In genomic region chr20:34190679-34191090, GRCh38 we compare ENCODE assay signal across 8 cellular contexts. TPM values are rescaled to one million over a fixed set of nuclear protein-coding genes. Genes with fewer than 3 reads are reported as not detected.
DNase-seq lines count a peak whose midpoint lies in the region; ATAC-seq and TF ChIP-seq lines count a peak whose summit lies in the region.

No MANE protein-coding gene starts in this region.

- H3K4me1 Mint-ChIP-seq in activated CD4-positive, alpha-beta T cell treated with anti-CD3 and anti-CD28 coated beads, Interleukin-2, amount 10 ng/mL, durations not matched to agents 24 days and 14 days, result peaks cover 9% of the 10 kb centered on the region

- H3K27ac Mint-ChIP-seq in activated CD4-positive, alpha-beta T cell treated with anti-CD3 and anti-CD28 coated beads, Interleukin-2, amount 10 ng/mL, durations not matched to agents 24 days and 14 days, result no peak overlapping the region

- no peak overlapping the region for H3K9ac ChIP-seq in GM23248

- DNase-seq in AG20443 (ENCODE audit: low spot score), result peak; percentile 95
- peak; percentile 93 for DNase-seq in GM23248
- peak; percentile 64 for DNase-seq in NCI-H2196 (lab: John Stamatoyannopoulos, UW; ENCODE audit: unreplicated experiment)
- DNase-seq in activated CD4-positive, alpha-beta T cell treated with anti-CD3 and anti-CD28 coated beads, Interleukin-2, amount 10 ng/mL, durations not matched to agents 24 days and 14 days, result peak; percentile 81
- DNase-seq in epithelial cell of proximal tubule (ENCODE audit: low read depth), result peak; percentile 26
- DNase-seq in midbrain (lab: John Stamatoyannopoulos, UW), result peak; percentile 66
- peak; percentile 82 for DNase-seq in superior temporal gyrus (ENCODE audit: extremely low spot score)

- peaks cover 14% of the 10 kb centered on the region for H3K4me1 ChIP-seq in GM23248 (ENCODE audit: insufficient read depth)

- WGBS in GM23248 (ENCODE audit: low coverage in 1 of 2, low lambda C conversion rate in 2 of 2, missing lambda C conversion rate in 2 of 2), 2 experiments, result 0% methylated on average over 3 of the region's 3 CpGs

- no peaks in the 10 kb centered on the region for H3K9me2 ChIP-seq in GM23248 (ENCODE audit: insufficient read depth)

- H3K4me2 ChIP-seq in GM23248 (ENCODE audit: unreplicated experiment), result no peak overlapping the region

- no peaks in the 10 kb centered on the region for H3K9me3 Mint-ChIP-seq in activated CD4-positive, alpha-beta T cell treated with anti-CD3 and anti-CD28 coated beads, Interleukin-2, amount 10 ng/mL, durations not matched to agents 24 days and 14 days

- in situ Hi-C loops in GM23248 (cut with MboI), result no loop called here

- ATAC-seq in HG02759 (IDR thresholded peaks at IDR 0.05; ENCODE audit: unreplicated experiment), result no peak

- no peaks in the 10 kb centered on the region for H3K27me3 ChIP-seq in GM23248 (replicated peaks; ENCODE audit: insufficient read depth)

- H3K4me3 Mint-ChIP-seq in activated CD4-positive, alpha-beta T cell treated with anti-CD3 and anti-CD28 coated beads, Interleukin-2, amount 10 ng/mL, durations not matched to agents 24 days and 14 days, result no peak overlapping the region

- peak; percentile 91 for TF ChIP-seq CTCF in epithelial cell of proximal tubule (conservative IDR thresholded peaks at IDR 0.05; ENCODE audit: low read depth, low read length)

- H3K36me3 ChIP-seq in GM23248 (ENCODE audit: low read depth), result no peaks in the 10 kb centered on the region

- H3K4me3 ChIP-seq in GM23248, result no peak overlapping the region
- H3K4me3 ChIP-seq in epithelial cell of proximal tubule (ENCODE audit: low read depth, low read length), result no peak overlapping the region

- H3K79me2 ChIP-seq in GM23248 (ENCODE audit: insufficient read depth), result no peaks in the 10 kb centered on the region

- no peaks in the 10 kb centered on the region for H3K36me3 Mint-ChIP-seq in activated CD4-positive, alpha-beta T cell treated with anti-CD3 and anti-CD28 coated beads, Interleukin-2, amount 10 ng/mL, durations not matched to agents 24 days and 14 days (ENCODE audit: low read depth)

- intact Hi-C loops in activated CD4-positive, alpha-beta T cell treated with anti-CD3 and anti-CD28 coated beads, Interleukin-2, amount 10 ng/mL, durations not matched to agents 24 days and 14 days (cut with micrococcal nuclease), result no loop called here

- H2AFZ ChIP-seq in GM23248, result no peak overlapping the region

- no peak overlapping the region for H3K27ac ChIP-seq in GM23248

- no peaks in the 10 kb centered on the region for H4K20me1 ChIP-seq in GM23248 (ENCODE audit: insufficient read depth)

- H3K9me3 ChIP-seq in GM23248 (ENCODE audit: low read depth), result no peaks in the 10 kb centered on the region

- peaks cover 15% of the 10 kb centered on the region; the same call in 1 of the 2 replicates for H3F3A ChIP-seq in GM23248 (ENCODE audit: insufficient read depth)

- H3K27me3 Mint-ChIP-seq in activated CD4-positive, alpha-beta T cell treated with anti-CD3 and anti-CD28 coated beads, Interleukin-2, amount 10 ng/mL, durations not matched to agents 24 days and 14 days, result peaks cover 42% of the 10 kb centered on the region

RNA-seq across cellular contexts. Expression of gene ASIP, which starts 50.5 kb away (rescaled TPM):
- not detected in 2 replicates for total RNA-seq in GM23248 (2014; rRNA removed; shearing (Covaris generic))
- not detected in 2 replicates for polyA plus RNA-seq in GM23248 (2016; fragmentation: Nextera tagmentation; extraction: Ambion mirVana)
- total RNA-seq in activated CD4-positive, alpha-beta T cell treated with anti-CD3 and anti-CD28 coated beads, Interleukin-2, amount 10 ng/mL, durations not matched to agents 24 days and 14 days, result not detected in 2 replicates
- total RNA-seq in epithelial cell of proximal tubule, result not detected in 2 replicates

Comparison
In these comparisons a context has a peak if more than half of its experiments do, and no peak if none do; other contexts are left out.
1. DNase-seq: peak in every context shown above with its lines; median percentile 95 in AG20443; 93 in GM23248; 82 in superior temporal gyrus; 81 in activated CD4-positive, alpha-beta T cell treated with anti-CD3 and anti-CD28 coated beads, Interleukin-2, amount 10 ng/mL, durations not matched to agents 24 days and 14 days; 66 in midbrain; 64 in NCI-H2196; 26 in epithelial cell of proximal tubule.